ENCODE assay signal across 14 cellular contexts in the genomic region with DNA sequence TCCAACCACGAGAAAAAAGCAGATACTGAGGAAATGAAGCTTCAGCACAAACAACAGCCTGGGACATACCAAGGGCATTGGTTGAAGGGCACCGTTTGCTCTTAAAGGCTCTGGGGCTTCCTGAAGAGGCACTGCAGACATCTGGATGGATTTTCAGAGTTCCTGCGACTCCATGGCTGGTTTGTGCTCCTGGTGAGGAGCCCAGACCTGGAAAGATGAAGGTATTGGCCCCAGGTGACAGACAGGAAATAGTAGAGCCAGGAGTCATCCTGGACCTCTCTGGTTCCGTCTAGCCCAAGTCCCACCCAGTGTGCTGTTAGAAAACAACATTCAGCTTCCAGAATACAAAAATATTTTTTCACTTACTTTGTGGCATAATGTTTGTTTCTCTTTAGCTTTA.
"Had no signal": no experiment of that assay in that cellular context is flagged by ENCODE, and none has a peak within 500 bp of the region (broad histone marks: within the 10 kb centered on the region; RNA-seq: fewer than 3 reads in every experiment).

No MANE protein-coding gene starts in this region.

- H3K36me3 Mint-ChIP-seq: activated CD4-positive, alpha-beta memory T cell treated with anti-CD3 and anti-CD28 coated beads for 36 hours; activated naive CD8-positive, alpha-beta T cell; T-cell had no signal

- H3K36me3 ChIP-seq: colonic mucosa, upper lobe of right lung had no signal

- H3K27ac Mint-ChIP-seq: activated CD4-positive, alpha-beta memory T cell treated with anti-CD3 and anti-CD28 coated beads for 36 hours; activated naive CD8-positive, alpha-beta T cell; nephron progenitor cell; T-cell had no signal

- DNase-seq: activated CD4-positive, alpha-beta memory T cell treated with anti-CD3 and anti-CD28 coated beads for 36 hours; activated gamma-delta T cell; activated T-cell treated with anti-CD3 and anti-CD28 coated beads, Interleukin-2, amount 50 U/mL, for 48 hours; colonic mucosa; effector memory CD4-positive, alpha-beta T cell; left colon; nephron progenitor cell; T-cell; T1000; upper lobe of right lung had no signal

- H3K4me1 ChIP-seq: colonic mucosa had no signal

- H3K4me3 ChIP-seq: colonic mucosa, lung, upper lobe of right lung had no signal

- H3K4me3 Mint-ChIP-seq: activated CD4-positive, alpha-beta memory T cell treated with anti-CD3 and anti-CD28 coated beads for 36 hours; activated naive CD8-positive, alpha-beta T cell; nephron progenitor cell; T-cell had no signal

- H3K27ac ChIP-seq: colonic mucosa, epithelial cell of prostate, upper lobe of right lung, VCaP had no signal

- H3K9me3 ChIP-seq: colonic mucosa, upper lobe of right lung had no signal

- ATAC-seq: left colon, T-cell, upper lobe of right lung had no signal

- H3K27me3 ChIP-seq: colonic mucosa, upper lobe of right lung had no signal

- H3K9me3 Mint-ChIP-seq: activated CD4-positive, alpha-beta memory T cell treated with anti-CD3 and anti-CD28 coated beads for 36 hours; nephron progenitor cell; T-cell had no signal
